ENCODE assay signal across 22 cellular contexts in genomic region chr10:76954838-76955237, GRCh38.
DNase-seq lines count a peak whose midpoint lies in the region; ATAC-seq, FAIRE-seq and TF ChIP-seq lines count a peak whose summit lies in the region.
"Had no signal": no experiment of that assay in that cellular context is flagged by ENCODE, and none has a peak within 500 bp of the region (broad histone marks: within the 10 kb centered on the region; RNA-seq: fewer than 3 reads in every experiment).

No MANE protein-coding gene starts in this region.

- no peak overlapping the region for H3K4me2 ChIP-seq in HepG2 (ENCODE audit: low read depth, low read length)
- H3K4me2 ChIP-seq: A549; BLaER1 treated with 17β-estradiol and CSF1 and Interleukin-3, amounts not matched to agents 10 nM and 100 nM had no signal

- intact Hi-C loops in HepG2 (cut with micrococcal nuclease; ENCODE audit: unreplicated experiment): no loop called here
- intact Hi-C loops in right lobe of liver (cut with DNase I): no loop called here

- H3K36me3 ChIP-seq in HepG2 (replicated peaks in 1 of 2; ENCODE audit: control insufficient read depth in 1 of 2, insufficient read depth in 2 of 2, low read length in 2 of 2) (no peaks in the 10 kb centered on the region), right lobe of liver (no peaks in the 10 kb centered on the region), bronchial epithelial cell (ENCODE audit: control insufficient read depth, insufficient read depth, low read length) (no peaks in the 10 kb centered on the region)

- H3K27ac ChIP-seq in HepG2 (ENCODE audit: extremely low read length, insufficient read depth, low read length) (no peak overlapping the region), right lobe of liver (no peak overlapping the region)
- H3K27ac ChIP-seq: 22Rv1; A549; BLaER1 treated with 17β-estradiol and CSF1 and Interleukin-3, amounts not matched to agents 10 nM and 100 nM; C4-2B had no signal

- no TSS peak for BruUV-seq in HepG2 (replicated peaks; lab: Mats Ljungman, UMichigan)

- TF ChIP-seq CTCF in HepG2 (CRISPR knock-in tag; IDR thresholded peaks at IDR 0.05): no peak
- no peak for TF ChIP-seq CTCF in right lobe of liver (IDR thresholded peaks at IDR 0.05)
- no peak for TF ChIP-seq CTCF in bronchial epithelial cell (IDR thresholded peaks at IDR 0.05; ENCODE audit: insufficient read depth, low read length, severe bottlenecking)

- DNase-seq in HepG2 (ENCODE audit: low spot score): peak; percentile 3
- no peak for DNase-seq in right lobe of liver
- DNase-seq in bronchial epithelial cell (ENCODE audit: low read depth): peak; percentile 5
- no peak for DNase-seq in NCI-H2029 treated with DMSO at 0.1 percent for 48 hours (lab: John Stamatoyannopoulos, UW)
- DNase-seq: AML-193; CD4-positive, alpha-beta T cell; CD8-positive, alpha-beta T cell; DMS 273 treated with DMSO at 0.1 percent for 48 hours; DMS153; DMS53; DMS79; DND-41; EL; GDM1 had no signal

- no peak for ATAC-seq in HepG2
- no peak for ATAC-seq in right lobe of liver
- no peak for ATAC-seq in GM19467 (IDR thresholded peaks at IDR 0.05; ENCODE audit: unreplicated experiment)
- ATAC-seq: A549; CD8-positive, alpha-beta T cell; GM12878 had no signal

- no peak for FAIRE-seq in HepG2 (lab: Jason Lieb, UNC)
- no peak for FAIRE-seq in bronchial epithelial cell (lab: Jason Lieb, UNC)
- FAIRE-seq: A549, GM12878, GM12892, GM18507 had no signal

- no peaks in the 10 kb centered on the region for H4K20me1 ChIP-seq in HepG2 (ENCODE audit: insufficient read depth, low read length)
- H4K20me1 ChIP-seq: BLaER1 treated with 17β-estradiol and CSF1 and Interleukin-3, amounts not matched to agents 10 nM and 100 nM had no signal

- H3K27me3 ChIP-seq in HepG2 (ENCODE audit: control insufficient read depth in 1 of 2, insufficient read depth in 2 of 2, low read length in 2 of 2): peaks cover 1 to 9% of the 10 kb centered on the region in 2 experiments; a peak in 2 of 5 replicates
- H3K27me3 ChIP-seq in right lobe of liver: no peaks in the 10 kb centered on the region
- H3K27me3 ChIP-seq in bronchial epithelial cell (ENCODE audit: control insufficient read depth, insufficient read depth, low read length): no peaks in the 10 kb centered on the region
- H3K27me3 ChIP-seq: BLaER1 treated with 17β-estradiol and CSF1 and Interleukin-3, amounts not matched to agents 10 nM and 100 nM had no signal

- TF ChIP-seq RAD21 in HepG2 (CRISPR knock-in tag; IDR thresholded peaks at IDR 0.05): no peak

- H3K9me3 ChIP-seq in HepG2 (ENCODE audit: low read length) (no peaks in the 10 kb centered on the region), right lobe of liver (no peaks in the 10 kb centered on the region)
- H3K9me3 ChIP-seq: A549 had no signal

- no peaks in the 10 kb centered on the region for H3K79me2 ChIP-seq in HepG2 (ENCODE audit: insufficient read depth, low read length)

- no peak for TF ChIP-seq EP300 in HepG2 (IDR thresholded peaks at IDR 0.05; ENCODE audit: low read depth in 2 of 2, low read length in 2 of 2)
- TF ChIP-seq EP300 in HepG2 (CRISPR knock-in tag; IDR thresholded peaks at IDR 0.05; ENCODE audit: borderline replicate concordance): no peak

- no peak overlapping the region for H3K4me3 ChIP-seq in HepG2 (replicated peaks in 1 of 3; ENCODE audit: insufficient read depth in 1 of 3, low read depth in 2 of 3, low read length in 3 of 3)
- no peak overlapping the region for H3K4me3 ChIP-seq in right lobe of liver
- no peak overlapping the region for H3K4me3 ChIP-seq in bronchial epithelial cell (ENCODE audit: low read depth, low read length)
- H3K4me3 ChIP-seq: A549; BLaER1 treated with 17β-estradiol and CSF1 and Interleukin-3, amounts not matched to agents 10 nM and 100 nM; GM12878 had no signal

- no peak overlapping the region for H2AFZ ChIP-seq in HepG2 (ENCODE audit: low read length)

- WGBS in HepG2 (ENCODE audit: low lambda C conversion rate): 0% methylated on average over 3 of the region's 3 CpGs
- WGBS in right lobe of liver (ENCODE audit: insufficient coverage, low coverage, low lambda C conversion rate, missing lambda C conversion rate): 57% methylated on average over 3 of the region's 3 CpGs

- no peak overlapping the region for H3K9ac ChIP-seq in HepG2 (ENCODE audit: insufficient read depth, low read depth, low read length)
- H3K9ac ChIP-seq: BLaER1 treated with 17β-estradiol and CSF1 and Interleukin-3, amounts not matched to agents 10 nM and 100 nM had no signal

- CTCF ChIA-PET in HepG2 (lab: Yijun Ruan, JAX; ENCODE audit: low intra/inter-chr PET ratio, low total read pairs): no interaction called here

- H3K4me1 ChIP-seq in HepG2 (ENCODE audit: insufficient read depth, low read length): 0 out of 2 replicates have a peak, but pooled peaks cover 6% of the 10 kb centered on the region
- H3K4me1 ChIP-seq in right lobe of liver: no peaks in the 10 kb centered on the region
- H3K4me1 ChIP-seq: A549; BLaER1 treated with 17β-estradiol and CSF1 and Interleukin-3, amounts not matched to agents 10 nM and 100 nM had no signal

- TF ChIP-seq POLR2A in HepG2 (IDR thresholded peaks at IDR 0.05; ENCODE audit: insufficient read depth in 1 of 2, low read depth in 2 of 2, low read length in 2 of 2) (no peak), right lobe of liver (IDR thresholded peaks at IDR 0.05) (no peak)

- POLR2A ChIA-PET in HepG2 (lab: Yijun Ruan, JAX): no interaction called here

- in situ Hi-C loops in HepG2 (cut with HindIII; ENCODE audit: extremely low pct_ligation_motif_present, low pct_unique_long_range_greater_than_20kb): no loop called here

TF ChIP-seq in HepG2, 621 proteins besides CTCF, POLR2A, EP300 and RAD21 (continues in another document):
- TF ChIP-seq SCMH1 (CRISPR knock-in tag; IDR thresholded peaks at IDR 0.05; ENCODE audit: borderline replicate concordance) (no peak), GLI4 (CRISPR knock-in tag; IDR thresholded peaks at IDR 0.05; ENCODE audit: borderline replicate concordance) (no peak), ZNF446 (CRISPR knock-in tag; IDR thresholded peaks at IDR 0.05) (no peak), CBX1 (IDR thresholded peaks at IDR 0.05; ENCODE audit: low read depth) (no peak), SRY (CRISPR knock-in tag; IDR thresholded peaks at IDR 0.05) (no peak), GPBP1L1 (CRISPR knock-in tag; IDR thresholded peaks at IDR 0.05) (no peak), SOX13 (IDR thresholded peaks at IDR 0.05) (no peak), SOX13 (CRISPR knock-in tag; conservative IDR thresholded peaks at IDR 0.05 in 1 of 2, IDR thresholded peaks at IDR 0.05 in 1 of 2) (no peak), KLF6 (CRISPR knock-in tag; IDR thresholded peaks at IDR 0.05) (no peak), POLR2G (IDR thresholded peaks at IDR 0.05; ENCODE audit: low read depth, low read length) (no peak), ZNF224 (CRISPR knock-in tag; IDR thresholded peaks at IDR 0.05) (no peak), ZBED4 (CRISPR knock-in tag; IDR thresholded peaks at IDR 0.05; ENCODE audit: borderline replicate concordance) (no peak), LBX2 (CRISPR knock-in tag; IDR thresholded peaks at IDR 0.05; ENCODE audit: borderline replicate concordance) (no peak)

Comparison
In these comparisons a context has a peak if more than half of its experiments do, and no peak if none do; other contexts are left out.
1. DNase-seq: peak in HepG2 (single experiment) and bronchial epithelial cell (single experiment); none in right lobe of liver (0 of 3) and NCI-H2029 treated with DMSO at 0.1 percent for 48 hours (single experiment).